In genomic region chr3:78887608-78888011, GRCh38 we compare ENCODE assay signal across 16 cellular contexts.
DNase-seq lines count a peak whose midpoint lies in the region; ATAC-seq and TF ChIP-seq lines count a peak whose summit lies in the region.
"Had no signal": no experiment of that assay in that cellular context is flagged by ENCODE, and none has a peak within 500 bp of the region (broad histone marks: within the 10 kb centered on the region; RNA-seq: fewer than 3 reads in every experiment).

No MANE protein-coding gene starts in this region.

- no peaks in the 10 kb centered on the region for H3K9me3 ChIP-seq in left ventricle myocardium inferior (replicated peaks)
- no peaks in the 10 kb centered on the region for H3K9me3 ChIP-seq in right cardiac atrium (ENCODE audit: control insufficient read depth, low read length)
- no peaks in the 10 kb centered on the region for H3K9me3 ChIP-seq in MM.1S (replicated peaks; ENCODE audit: insufficient read depth, low read length)
- H3K9me3 ChIP-seq in endocrine pancreas (ENCODE audit: control insufficient read depth, low read length): no peaks in the 10 kb centered on the region
- H3K9me3 ChIP-seq in vagina: no peaks in the 10 kb centered on the region
- H3K9me3 ChIP-seq: gastrocnemius medialis, HAP-1, transverse colon had no signal

- H3K9ac ChIP-seq in MM.1S (ENCODE audit: low read length) (peak overlapping the region; percentile 39; the same call in 1 of the 2 replicates), endocrine pancreas (ENCODE audit: control insufficient read depth, insufficient read depth, low read length) (no peak overlapping the region)

- H3K27me3 ChIP-seq in left ventricle myocardium inferior (ENCODE audit: low read depth): no peaks in the 10 kb centered on the region
- H3K27me3 ChIP-seq in right cardiac atrium (ENCODE audit: control insufficient read depth, insufficient read depth): no peaks in the 10 kb centered on the region
- no peaks in the 10 kb centered on the region for H3K27me3 ChIP-seq in MM.1S (replicated peaks; ENCODE audit: insufficient read depth, low read length)
- no peaks in the 10 kb centered on the region for H3K27me3 ChIP-seq in endocrine pancreas (ENCODE audit: control insufficient read depth, insufficient read depth, low read length)
- no peaks in the 10 kb centered on the region for H3K27me3 ChIP-seq in vagina
- H3K27me3 ChIP-seq: gastrocnemius medialis, transverse colon had no signal

- H3F3A ChIP-seq in MM.1S (ENCODE audit: insufficient read depth, low read length): peaks cover 16% of the 10 kb centered on the region; the same call in 1 of the 2 replicates

- peaks cover 11% of the 10 kb centered on the region for H3K4me1 ChIP-seq in left ventricle myocardium inferior
- H3K4me1 ChIP-seq in right cardiac atrium (ENCODE audit: control insufficient read depth, insufficient read depth, low read length): no peaks in the 10 kb centered on the region
- peaks cover 23% of the 10 kb centered on the region for H3K4me1 ChIP-seq in MM.1S (ENCODE audit: low read length)
- no peaks in the 10 kb centered on the region for H3K4me1 ChIP-seq in endocrine pancreas (ENCODE audit: control insufficient read depth, insufficient read depth, low read length)
- peaks cover 24% of the 10 kb centered on the region for H3K4me1 ChIP-seq in vagina
- H3K4me1 ChIP-seq: gastrocnemius medialis, transverse colon had no signal

- no peaks in the 10 kb centered on the region for H3K9me2 ChIP-seq in MM.1S (replicated peaks; ENCODE audit: insufficient read depth, low read length)

- no peak overlapping the region for H3K4me3 ChIP-seq in left ventricle myocardium inferior
- H3K4me3 ChIP-seq in right cardiac atrium (ENCODE audit: low read length): no peak overlapping the region
- peak overlapping the region; percentile 40; the same call in 1 of the 2 replicates for H3K4me3 ChIP-seq in MM.1S (ENCODE audit: low read length)
- peak overlapping the region; percentile 43 for H3K4me3 ChIP-seq in endocrine pancreas (ENCODE audit: control insufficient read depth, insufficient read depth, low read length)
- no peak overlapping the region for H3K4me3 ChIP-seq in vagina
- H3K4me3 ChIP-seq: gastrocnemius medialis, HAP-1, skin epidermis, transverse colon had no signal

- ATAC-seq in right cardiac atrium (no peak), GM21717 (IDR thresholded peaks at IDR 0.05; ENCODE audit: unreplicated experiment) (no peak)
- ATAC-seq: gastrocnemius medialis; naive thymus-derived CD4-positive, alpha-beta T cell had no signal

- no peaks in the 10 kb centered on the region for H4K20me1 ChIP-seq in MM.1S (ENCODE audit: insufficient read depth, low read length)

- H3K79me2 ChIP-seq in MM.1S (ENCODE audit: low read length): peaks cover 9% of the 10 kb centered on the region

- TF ChIP-seq POLR2A in vagina (IDR thresholded peaks at IDR 0.05): no peak

- TF ChIP-seq CTCF in left ventricle myocardium inferior (IDR thresholded peaks at IDR 0.05; ENCODE audit: borderline replicate concordance): no peak
- TF ChIP-seq CTCF in MM.1S (IDR thresholded peaks at IDR 0.05; ENCODE audit: low read length): no peak
- no peak for TF ChIP-seq CTCF in vagina (IDR thresholded peaks at IDR 0.05)

- intact Hi-C loops in left ventricle myocardium inferior (cut with micrococcal nuclease) (no loop called here), right cardiac atrium (cut with DNase I) (no loop called here), vagina (cut with DNase I) (no loop called here)

- 0 out of 2 replicates have a peak overlapping the region, but pooled peaks have one; percentile 22 for H2AFZ ChIP-seq in MM.1S (ENCODE audit: low read length)

- peak overlapping the region; percentile 71 for H3K4me2 ChIP-seq in MM.1S (ENCODE audit: low read depth, low read length)

- no peak for DNase-seq in left ventricle myocardium inferior
- no peak for DNase-seq in right cardiac atrium
- peak; percentile 79 for DNase-seq in MM.1S
- DNase-seq in vagina (ENCODE audit: extremely low spot score in 2 of 2): no peak
- no peak for DNase-seq in NCI-H446 treated with DMSO at 0.1 percent for 48 hours (lab: John Stamatoyannopoulos, UW)
- no peak for DNase-seq in A172 (ENCODE audit: low spot score)
- DNase-seq: activated B cell treated with CpG ODN at 0.5 μM for 24 hours; cerebellar nuclear complex; gastrocnemius medialis; naive thymus-derived CD4-positive, alpha-beta T cell; transverse colon had no signal

- H3K27ac ChIP-seq in left ventricle myocardium inferior (replicated peaks) (peak overlapping the region; percentile 31), right cardiac atrium (ENCODE audit: low read length) (no peak overlapping the region), MM.1S (ENCODE audit: low read length) (peak overlapping the region; percentile 69; the same call in 1 of the 2 replicates), vagina (peak overlapping the region; percentile 12)
- H3K27ac ChIP-seq: gastrocnemius medialis, RWPE1, transverse colon had no signal

- 51% methylated on average over 1 of the region's 1 CpG for WGBS in right cardiac atrium

- H3K36me3 ChIP-seq in left ventricle myocardium inferior (no peaks in the 10 kb centered on the region), MM.1S (replicated peaks; ENCODE audit: insufficient read depth, low read length) (no peaks in the 10 kb centered on the region), endocrine pancreas (ENCODE audit: control insufficient read depth, insufficient read depth, low read length) (no peaks in the 10 kb centered on the region), vagina (no peaks in the 10 kb centered on the region)
- H3K36me3 ChIP-seq: gastrocnemius medialis, HAP-1, transverse colon had no signal

Comparison
In these comparisons a context has a peak if more than half of its experiments do, and no peak if none do; other contexts are left out.
1. H3K4me3 ChIP-seq: peak in MM.1S (single experiment) and endocrine pancreas (single experiment); none in left ventricle myocardium inferior (single experiment), right cardiac atrium (single experiment) and vagina (0 of 2).